14 cellular contexts compared by ENCODE assay signal in the genomic region with DNA sequence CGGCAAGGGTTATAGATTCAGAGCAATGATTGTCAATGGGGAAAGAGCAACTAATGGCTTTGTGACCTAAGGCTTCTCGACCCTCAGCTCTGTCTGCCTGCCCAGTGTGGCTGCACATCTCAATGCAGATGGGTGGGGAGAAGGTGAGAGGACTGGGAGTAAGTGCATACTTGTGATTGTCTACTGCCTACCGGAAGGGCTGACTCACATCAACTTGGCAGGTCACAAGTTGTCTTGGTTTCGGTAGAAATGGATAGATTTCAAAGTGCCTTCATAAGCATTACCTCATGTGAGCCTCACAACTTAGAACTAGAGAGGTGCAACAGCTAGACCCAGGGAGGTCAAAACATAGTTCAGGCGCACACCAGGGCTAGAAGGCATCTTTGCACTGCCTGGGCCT. TPM values are rescaled to one million over a fixed set of nuclear protein-coding genes. Genes with fewer than 3 reads are reported as not detected.
DNase-seq lines count a peak whose midpoint lies in the region; ATAC-seq and TF ChIP-seq lines count a peak whose summit lies in the region.
"Had no signal": no experiment of that assay in that cellular context is flagged by ENCODE, and none has a peak within 500 bp of the region (broad histone marks: within the 10 kb centered on the region; RNA-seq: fewer than 3 reads in every experiment).

No MANE protein-coding gene starts in this region.

- DNase-seq in CD4-positive, alpha-beta T cell: no peak
- peak; percentile 57 for DNase-seq in HFFc6
- peak; percentile 10 for DNase-seq in adipocyte (ENCODE audit: low read depth)
- DNase-seq in kidney tubule cell (ENCODE audit: low spot score): peak; percentile 65
- DNase-seq in Kasumi-1 (lab: John Stamatoyannopoulos, UW): no peak
- DNase-seq in NCI-H1436 treated with DMSO at 0.1 percent for 48 hours (lab: John Stamatoyannopoulos, UW): no peak
- DNase-seq: DMS53; stimulated activated CD4-positive, alpha-beta T cell treated with anti-CD3 and anti-CD28 coated beads, Interleukin-4, amount 100 ng/mL, for 1 hour; T-helper 9 cell; upper lobe of left lung had no signal

- no peak for TF ChIP-seq CTCF in CD4-positive, alpha-beta T cell (IDR thresholded peaks at IDR 0.05)
- TF ChIP-seq CTCF in HFFc6 (IDR thresholded peaks at IDR 0.05): no peak

- no peaks in the 10 kb centered on the region for H3K27me3 Mint-ChIP-seq in CD4-positive, alpha-beta T cell
- H3K27me3 Mint-ChIP-seq in HFFc6 (ENCODE audit: insufficient read depth): peaks cover 23% of the 10 kb centered on the region
- H3K27me3 Mint-ChIP-seq: brain; natural killer cell treated with Interleukin-12 subunit alpha and Interleukin-12 subunit beta and Interleukin-15 and Interleukin-18, amount 100 ng/mL, for 72 hours had no signal

- H3K4me3 Mint-ChIP-seq in CD4-positive, alpha-beta T cell: no peak overlapping the region
- no peak overlapping the region for H3K4me3 Mint-ChIP-seq in HFFc6
- H3K4me3 Mint-ChIP-seq: brain; natural killer cell treated with Interleukin-12 subunit alpha and Interleukin-12 subunit beta and Interleukin-15 and Interleukin-18, amount 100 ng/mL, for 72 hours had no signal

- intact Hi-C loops in CD4-positive, alpha-beta T cell (cut with DNase I, micrococcal nuclease): no loop called here

- no peak overlapping the region for H3K9ac ChIP-seq in adipocyte (ENCODE audit: low read length)

- POLR2A ChIA-PET in CD4-positive, alpha-beta T cell (lab: Charles Lee): interaction anchor here (1.2 to 3.3 kb wide), 3 partner anchors 24 to 39 kb away, joined by 3 to 11 read pairs (median 4); no protein-coding TSS in a partner anchor

- CTCF ChIA-PET in CD4-positive, alpha-beta T cell (lab: Charles Lee): interaction anchor here (0.6 kb wide), 1 partner anchor 39 kb away, joined by 3 read pairs; no protein-coding TSS in a partner anchor

- no peaks in the 10 kb centered on the region for H3K27me3 ChIP-seq in CD4-positive, alpha-beta T cell (ENCODE audit: control insufficient read depth, insufficient read depth, low read length)
- no peaks in the 10 kb centered on the region for H3K27me3 ChIP-seq in adipocyte (replicated peaks; ENCODE audit: control insufficient read depth, insufficient read depth, low read length)
- H3K27me3 ChIP-seq: upper lobe of left lung had no signal

- H3K27ac ChIP-seq in CD4-positive, alpha-beta T cell (ENCODE audit: low read depth, low read length): no peak overlapping the region
- H3K27ac ChIP-seq: upper lobe of left lung had no signal

- no peak overlapping the region for H3K4me3 ChIP-seq in adipocyte (ENCODE audit: low read length)
- H3K4me3 ChIP-seq: upper lobe of left lung had no signal

- ATAC-seq in CD4-positive, alpha-beta T cell (ENCODE audit: poor library complexity): peak; percentile 37
- ATAC-seq in GM18520 (IDR thresholded peaks at IDR 0.05; ENCODE audit: unreplicated experiment) (no peak), HG02678 (IDR thresholded peaks at IDR 0.05; ENCODE audit: unreplicated experiment) (no peak)

- peaks cover 99% of the 10 kb centered on the region for H3K36me3 Mint-ChIP-seq in CD4-positive, alpha-beta T cell (ENCODE audit: low read depth)
- H3K36me3 Mint-ChIP-seq in HFFc6 (ENCODE audit: low read depth): peaks cover 76% of the 10 kb centered on the region

- no peaks in the 10 kb centered on the region for H3K9me3 Mint-ChIP-seq in CD4-positive, alpha-beta T cell
- H3K9me3 Mint-ChIP-seq in HFFc6: no peaks in the 10 kb centered on the region; the same call in 1 of the 2 replicates
- H3K9me3 Mint-ChIP-seq: natural killer cell treated with Interleukin-12 subunit alpha and Interleukin-12 subunit beta and Interleukin-15 and Interleukin-18, amount 100 ng/mL, for 72 hours had no signal

- H3K27ac Mint-ChIP-seq in CD4-positive, alpha-beta T cell: peak overlapping the region; percentile 87
- peak overlapping the region; percentile 52 for H3K27ac Mint-ChIP-seq in HFFc6
- H3K27ac Mint-ChIP-seq: brain had no signal

- peaks cover 66% of the 10 kb centered on the region for H3K4me1 Mint-ChIP-seq in CD4-positive, alpha-beta T cell (ENCODE audit: low read depth)
- peaks cover 30% of the 10 kb centered on the region for H3K4me1 Mint-ChIP-seq in HFFc6 (ENCODE audit: low read depth)

- H3K4me1 ChIP-seq in adipocyte (ENCODE audit: control insufficient read depth, insufficient read depth, low read length): no peaks in the 10 kb centered on the region

- H3K9me3 ChIP-seq in CD4-positive, alpha-beta T cell (ENCODE audit: control insufficient read depth, low read length): no peaks in the 10 kb centered on the region
- no peaks in the 10 kb centered on the region for H3K9me3 ChIP-seq in adipocyte (ENCODE audit: control insufficient read depth, low read length)
- H3K9me3 ChIP-seq: upper lobe of left lung had no signal

- peaks cover 100% of the 10 kb centered on the region for H3K36me3 ChIP-seq in adipocyte (ENCODE audit: control insufficient read depth, insufficient read depth, low read length, severe bottlenecking)

RNA-seq across cellular contexts. Expression of a gene that starts 29.4 kb away (rescaled TPM):
- total RNA-seq in CD4-positive, alpha-beta T cell: 10 to 100 TPM; 56.6 to 57.8 TPM
- 100 to 1,000 TPM in 4 of 6 experiments, 10 to 100 TPM in 2; 91.6 to 154 (median 138) TPM for total RNA-seq in HFFc6 (2021; fragmentation: NEBNext Ultra II Directional; extraction: Animal tissue kit (Norgen Biotek cat#: 25700))

Comparison
In these comparisons a context has a peak if more than half of its experiments do, and no peak if none do; other contexts are left out.
1. DNase-seq: peak in HFFc6 (single experiment), adipocyte (single experiment) and kidney tubule cell (single experiment); none in CD4-positive, alpha-beta T cell (0 of 10), Kasumi-1 (0 of 2) and NCI-H1436 treated with DMSO at 0.1 percent for 48 hours (single experiment).